Comparison of ENCODE assay signal across 8 cellular contexts in genomic region chr17:64441772-64442549, GRCh38. TPM values are rescaled to one million over a fixed set of nuclear protein-coding genes. Genes with fewer than 3 reads are reported as not detected.
DNase-seq lines count a peak whose midpoint lies in the region; ATAC-seq lines count a peak whose summit lies in the region.

No MANE protein-coding gene starts in this region.

- H2BK120ac ChIP-seq in trophoblast cell (ENCODE audit: insufficient read depth, low read length, poor library complexity): no peak overlapping the region

- H3K79me2 ChIP-seq in trophoblast cell (ENCODE audit: control insufficient read depth, insufficient read depth, low read length, poor library complexity): no peaks in the 10 kb centered on the region

- H3K4me1 ChIP-seq in trophoblast cell (ENCODE audit: control insufficient read depth in 1 of 2, insufficient read depth in 2 of 2, low read length in 2 of 2): no peaks in the 10 kb centered on the region

- no peak overlapping the region for H4K12ac ChIP-seq in trophoblast cell (ENCODE audit: low read depth, low read length)

- no peak overlapping the region for H3K4me2 ChIP-seq in trophoblast cell (ENCODE audit: low read length)

- H3K23ac ChIP-seq in trophoblast cell (ENCODE audit: low read length): no peak overlapping the region

- H3K36me3 ChIP-seq in trophoblast cell (ENCODE audit: control insufficient read depth in 1 of 2, insufficient read depth in 2 of 2, low read length in 2 of 2): no peaks in the 10 kb centered on the region

- no peak overlapping the region for H2AFZ ChIP-seq in trophoblast cell (ENCODE audit: insufficient read depth, low read length, poor library complexity)

- no peak overlapping the region for H4K91ac ChIP-seq in trophoblast cell (ENCODE audit: low read depth, low read length)

- ATAC-seq in esophagus mucosa (peak; percentile 47), GM21737 (IDR thresholded peaks at IDR 0.05; ENCODE audit: unreplicated experiment) (no peak), HG02642 (IDR thresholded peaks at IDR 0.05; ENCODE audit: poor library complexity, unreplicated experiment) (no peak), GM19455 (IDR thresholded peaks at IDR 0.05; ENCODE audit: unreplicated experiment) (no peak)

- H3K4ac ChIP-seq in trophoblast cell (ENCODE audit: low read depth, low read length): no peak overlapping the region

- no peak overlapping the region for H3K14ac ChIP-seq in trophoblast cell (ENCODE audit: low read length)

- DNase-seq in Daoy (ENCODE audit: low read depth) (peak; percentile 71), SKM-1 treated with dmso at 0.1 percent for 144 hours (lab: John Stamatoyannopoulos, UW; ENCODE audit: unreplicated experiment) (peak; percentile 84), trophoblast cell (peak; percentile 56 to 71), COLO668 (lab: John Stamatoyannopoulos, UW; ENCODE audit: unreplicated experiment) (no peak)

- no peak overlapping the region for H3K18ac ChIP-seq in trophoblast cell (ENCODE audit: low read length)

- H3K4me3 ChIP-seq in trophoblast cell (ENCODE audit: low read depth, low read length): no peak overlapping the region

- peaks cover 2% of the 10 kb centered on the region for H3K79me1 ChIP-seq in trophoblast cell (ENCODE audit: low read length)

- no CpG with 5 or more reads among the region's 10 CpGs for WGBS in trophoblast cell (ENCODE audit: extremely low coverage, insufficient coverage, insufficient read length)

- no peaks in the 10 kb centered on the region for H3K27me3 ChIP-seq in trophoblast cell (ENCODE audit: insufficient read depth, low read length)

- H2BK12ac ChIP-seq in trophoblast cell (ENCODE audit: low read length): no peak overlapping the region

- no peak overlapping the region for H2BK5ac ChIP-seq in trophoblast cell (ENCODE audit: low read depth, low read length, poor library complexity)

- H4K8ac ChIP-seq in trophoblast cell (ENCODE audit: low read depth, low read length): no peak overlapping the region

- H3K9ac ChIP-seq in trophoblast cell (ENCODE audit: low read length): no peak overlapping the region

- no peak overlapping the region for H2AK5ac ChIP-seq in trophoblast cell (ENCODE audit: low read length)

- peaks cover 9% of the 10 kb centered on the region for H3K9me3 ChIP-seq in trophoblast cell (ENCODE audit: insufficient read depth, low read depth, low read length)

- no peak overlapping the region for H3K27ac ChIP-seq in trophoblast cell (ENCODE audit: low read depth, low read length)

RNA-seq across cellular contexts. Expression of gene MILR1, which starts 7.0 kb away (rescaled TPM):
- 5.1 and 11.0 TPM in 2 replicates for total RNA-seq in Daoy (2014; rRNA removed; shearing (Covaris generic))
- total RNA-seq in esophagus mucosa: 3.5 TPM
- polyA plus RNA-seq in trophoblast cell (2013): 0.18 and 0.29 TPM in 2 replicates

RNA-seq across cellular contexts. Expression of gene PECAM1, which starts 51.3 kb away (rescaled TPM):
- total RNA-seq in Daoy (2014; rRNA removed; shearing (Covaris generic)): 0.15 and 3.3 TPM in 2 replicates
- 32.3 TPM for total RNA-seq in esophagus mucosa
- polyA plus RNA-seq in trophoblast cell (2013): 0.04 and 0.07 TPM in 2 replicates

RNA-seq across cellular contexts. Expression of gene POLG2, which starts 54.9 kb away (rescaled TPM):
- total RNA-seq in Daoy (2014; rRNA removed; shearing (Covaris generic)): 8.3 and 11.6 TPM in 2 replicates
- total RNA-seq in esophagus mucosa: 4.7 TPM
- polyA plus RNA-seq in trophoblast cell (2013): 7.7 and 8.4 TPM in 2 replicates
